In the genomic region with DNA sequence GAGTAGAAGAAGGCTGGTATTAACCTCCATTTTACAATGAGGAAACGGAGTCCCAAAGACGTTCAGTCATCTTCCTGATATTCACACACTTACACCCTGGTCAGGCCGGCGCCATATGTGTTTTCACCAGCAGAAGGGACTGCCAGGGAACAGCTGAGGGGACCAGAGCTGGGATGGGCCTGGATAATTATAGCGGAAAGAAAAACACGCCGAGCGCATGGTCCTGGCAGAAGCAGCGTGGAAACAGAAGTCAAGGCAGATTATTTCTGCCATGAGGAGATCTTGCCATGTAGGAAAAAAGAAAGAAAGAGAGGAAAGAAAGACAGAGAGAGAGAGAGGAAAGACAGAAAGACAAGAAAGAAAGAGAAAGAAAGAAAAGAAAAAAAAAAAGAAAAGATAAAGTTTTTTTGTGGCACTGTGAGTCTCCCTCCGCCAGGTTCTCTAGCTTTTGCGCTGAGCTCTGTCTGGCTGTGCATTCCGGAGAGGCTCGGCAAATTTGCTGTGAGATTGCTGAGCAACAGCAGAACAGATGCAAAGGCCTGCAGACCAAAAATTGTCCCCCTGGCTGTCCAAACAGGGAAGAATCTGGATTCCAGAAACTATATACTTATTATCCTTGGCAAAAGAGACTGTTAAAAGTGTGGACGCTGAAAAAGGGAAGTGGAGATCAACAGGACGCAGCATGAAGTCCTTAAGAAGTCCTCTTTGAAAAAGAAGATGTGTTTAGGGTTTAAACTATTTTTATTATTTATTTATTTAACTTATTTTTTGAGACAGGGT, we compare ENCODE assay signal across 1 cellular context.
TF ChIP-seq lines count a peak whose summit lies in the region.

No MANE protein-coding gene starts in this region.

TF ChIP-seq in GM23338, 12 proteins besides CTCF, POLR2A, EP300 and RAD21 (continued from another document):
- TF ChIP-seq ZNF462 (CRISPR knock-in tag; IDR thresholded peaks at IDR 0.05) (no peak), EZH2phosphoT487 (IDR thresholded peaks at IDR 0.05; ENCODE audit: unreplicated experiment) (no peak), ZNF114 (CRISPR knock-in tag; IDR thresholded peaks at IDR 0.05) (no peak), CREB1 (CRISPR knock-in tag; IDR thresholded peaks at IDR 0.05; ENCODE audit: low read depth) (no peak)
